In the genomic region with DNA sequence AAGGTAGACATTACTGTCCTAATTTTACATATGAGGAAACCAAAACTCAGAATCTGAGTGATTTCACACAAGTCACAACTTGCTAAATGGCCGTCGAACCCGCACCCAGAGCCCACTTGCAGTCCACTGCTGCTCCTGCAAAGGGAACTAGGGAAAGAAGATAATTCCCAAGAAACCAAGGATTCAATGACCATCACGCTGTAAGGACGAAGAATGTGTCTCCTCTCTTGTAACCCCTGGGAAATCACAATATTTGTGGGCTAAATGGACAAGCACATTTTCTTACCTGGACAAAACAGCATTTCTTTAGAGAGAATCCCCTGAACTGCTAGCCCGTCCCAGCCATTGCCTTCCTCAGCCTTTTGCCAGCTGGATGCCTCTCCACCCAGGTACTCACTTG, we compare ENCODE assay signal across 13 cellular contexts. TPM values are rescaled to one million over a fixed set of nuclear protein-coding genes. Genes with fewer than 3 reads are reported as not detected.
DNase-seq lines count a peak whose midpoint lies in the region; ATAC-seq, FAIRE-seq and TF ChIP-seq lines count a peak whose summit lies in the region.
"Had no signal": no experiment of that assay in that cellular context is flagged by ENCODE, and none has a peak within 500 bp of the region (broad histone marks: within the 10 kb centered on the region; RNA-seq: fewer than 3 reads in every experiment).

No MANE protein-coding gene starts in this region.

- H3K4me1 ChIP-seq in keratinocyte (ENCODE audit: control insufficient read depth, extremely low read depth, insufficient read depth, low read length): peaks cover 12% of the 10 kb centered on the region
- H3K4me1 ChIP-seq in left lung: peaks cover 14 to 38% of the 10 kb centered on the region in 2 donors
- H3K4me1 ChIP-seq: HAP-1 had no signal

- H3K4me3 Mint-ChIP-seq in WTC11: peak overlapping the region; percentile 100

- dilution Hi-C loops in keratinocyte (cut with MboI; ENCODE audit: extremely low pct_ligation_motif_present, low sequenced_read_pairs): no loop called here

- intact Hi-C loops in left lung (cut with DNase I): no loop called here

- H3K79me2 ChIP-seq in keratinocyte (ENCODE audit: control insufficient read depth, insufficient read depth, low read length): peaks cover 44% of the 10 kb centered on the region

- H3K4me2 ChIP-seq in keratinocyte (ENCODE audit: control insufficient read depth, extremely low read depth, insufficient read depth, low read depth, low read length): peak overlapping the region; percentile 81

- H3K4me3 ChIP-seq in AG04450 (ENCODE audit: low read depth, low read length) (peak overlapping the region; percentile 10; the same call in 1 of the 2 replicates), GM08714 (ENCODE audit: low read length) (peak overlapping the region; percentile 94; the same call in 1 of the 2 replicates), keratinocyte (ENCODE audit: control insufficient read depth in 2 of 3, extremely low read depth in 1 of 3, insufficient read depth in 2 of 3, low read depth in 1 of 3, low read length in 3 of 3) (no peak overlapping the region), left lung (peak overlapping the region in 1 of 2 donors; percentile 81)

- peak overlapping the region; percentile 99 for H3K27ac Mint-ChIP-seq in WTC11

- H3K9me3 ChIP-seq in AG04450 (ENCODE audit: control insufficient read depth, insufficient read depth, low read length): peaks cover 8% of the 10 kb centered on the region; the same call in 1 of the 2 replicates
- no peaks in the 10 kb centered on the region for H3K9me3 ChIP-seq in keratinocyte (ENCODE audit: control insufficient read depth, low read depth, low read length)
- H3K9me3 ChIP-seq in left lung: no peaks in the 10 kb centered on the region
- H3K9me3 ChIP-seq: ascending aorta, HAP-1, lower lobe of right lung, sigmoid colon had no signal

- H3K27me3 ChIP-seq in AG04450 (ENCODE audit: control insufficient read depth, insufficient read depth, low read length) (no peaks in the 10 kb centered on the region), keratinocyte (ENCODE audit: control insufficient read depth, extremely low read depth, insufficient read depth, low read length) (no peaks in the 10 kb centered on the region), left lung (no peaks in the 10 kb centered on the region)
- H3K27me3 ChIP-seq: ascending aorta, sigmoid colon had no signal

- peaks cover 4% of the 10 kb centered on the region for H3K9me3 Mint-ChIP-seq in WTC11

- H3K9ac ChIP-seq in keratinocyte (ENCODE audit: control insufficient read depth, extremely low read depth, insufficient read depth, low read length): peak overlapping the region; percentile 22

- no peaks in the 10 kb centered on the region; the same call in 1 of the 2 replicates for H3K27me3 Mint-ChIP-seq in WTC11 (ENCODE audit: low read depth)

- H3K36me3 Mint-ChIP-seq in WTC11: peaks cover 61% of the 10 kb centered on the region

- no peak for FAIRE-seq in keratinocyte (lab: Jason Lieb, UNC)

- no peaks in the 10 kb centered on the region for H3K9me1 ChIP-seq in keratinocyte (ENCODE audit: control insufficient read depth, extremely low read depth, insufficient read depth, low read length)

- no peak overlapping the region for H3K27ac ChIP-seq in AG04450 (ENCODE audit: low read depth, low read length)
- H3K27ac ChIP-seq in keratinocyte (ENCODE audit: control insufficient read depth, insufficient read depth, low read length): no peak overlapping the region
- no peak overlapping the region for H3K27ac ChIP-seq in left lung
- H3K27ac ChIP-seq: lower lobe of right lung had no signal

- peaks cover 46 to 52% of the 10 kb centered on the region in 2 experiments for H3K36me3 ChIP-seq in keratinocyte (ENCODE audit: control insufficient read depth in 2 of 2, extremely low read depth in 1 of 2, insufficient read depth in 2 of 2, low read length in 2 of 2)
- H3K36me3 ChIP-seq in left lung: peaks cover 0 to 57% of the 10 kb centered on the region in 2 donors

- no peak overlapping the region for H2AFZ ChIP-seq in keratinocyte (ENCODE audit: control insufficient read depth, low read length)

- POLR2A ChIA-PET in AG04450 (lab: Yijun Ruan, JAX): no interaction called here
- POLR2A ChIA-PET in WTC11 (lab: Charles Lee): no interaction called here

- H4K20me1 ChIP-seq in keratinocyte (ENCODE audit: control insufficient read depth, extremely low read depth, insufficient read depth, low read length): peaks cover 39% of the 10 kb centered on the region

- peaks cover 33% of the 10 kb centered on the region for H3K4me1 Mint-ChIP-seq in WTC11

- TF ChIP-seq CTCF in AG04450 (IDR thresholded peaks at IDR 0.05; ENCODE audit: low read depth, low read length): no peak
- no peak for TF ChIP-seq CTCF in WTC11 (IDR thresholded peaks at IDR 0.05)
- TF ChIP-seq CTCF in keratinocyte (optimal IDR thresholded peaks at IDR 0.05 in 1 of 3, IDR thresholded peaks at IDR 0.05 in 1 of 3, conservative IDR thresholded peaks at IDR 0.05 in 1 of 3; ENCODE audit: extremely low read depth in 1 of 3, insufficient read depth in 2 of 3, low read length in 3 of 3): no peak
- no peak for TF ChIP-seq CTCF in left lung (IDR thresholded peaks at IDR 0.05)

- ATAC-seq in WTC11 (no peak), left lung (no peak), HG02763 (IDR thresholded peaks at IDR 0.05; ENCODE audit: unreplicated experiment) (no peak)
- ATAC-seq: lower lobe of right lung had no signal

- DNase-seq in AG04450 (ENCODE audit: low read depth, low spot score): no peak
- DNase-seq in WTC11 (ENCODE audit: low spot score): no peak
- DNase-seq in keratinocyte (ENCODE audit: low read depth, low spot score): no peak
- DNase-seq in left lung: no peak
- no peak for DNase-seq in AG08396 (ENCODE audit: low spot score)
- no peak for DNase-seq in NCI-H1105 treated with DMSO at 0.1 percent for 48 hours (lab: John Stamatoyannopoulos, UW)
- DNase-seq: lower lobe of right lung, NCI-H1694 treated with DMSO at 0.1 percent for 48 hours, sigmoid colon had no signal

- CTCF ChIA-PET in AG04450 (lab: Charles Lee): no interaction called here
- CTCF ChIA-PET in WTC11 (lab: Charles Lee): no interaction called here

TF ChIP-seq in WTC11, 78 proteins besides CTCF, POLR2A, EP300 and RAD21 (continues in another document):
- TF ChIP-seq MXD4 (CRISPR knock-in tag; IDR thresholded peaks at IDR 0.05; ENCODE audit: borderline replicate concordance): no peak
- no peak for TF ChIP-seq EMX1 (CRISPR knock-in tag; IDR thresholded peaks at IDR 0.05)
- no peak for TF ChIP-seq GTF2I (CRISPR knock-in tag; conservative IDR thresholded peaks at IDR 0.05)
- TF ChIP-seq FOXK1 (CRISPR knock-in tag; IDR thresholded peaks at IDR 0.05): no peak
- no peak for TF ChIP-seq OVOL2 (CRISPR knock-in tag; IDR thresholded peaks at IDR 0.05; ENCODE audit: borderline replicate concordance)
- no peak for TF ChIP-seq NFYB (CRISPR knock-in tag; conservative IDR thresholded peaks at IDR 0.05; ENCODE audit: low read depth)
- TF ChIP-seq HMGA2 (CRISPR knock-in tag; IDR thresholded peaks at IDR 0.05): no peak
- TF ChIP-seq, protein P1, sequence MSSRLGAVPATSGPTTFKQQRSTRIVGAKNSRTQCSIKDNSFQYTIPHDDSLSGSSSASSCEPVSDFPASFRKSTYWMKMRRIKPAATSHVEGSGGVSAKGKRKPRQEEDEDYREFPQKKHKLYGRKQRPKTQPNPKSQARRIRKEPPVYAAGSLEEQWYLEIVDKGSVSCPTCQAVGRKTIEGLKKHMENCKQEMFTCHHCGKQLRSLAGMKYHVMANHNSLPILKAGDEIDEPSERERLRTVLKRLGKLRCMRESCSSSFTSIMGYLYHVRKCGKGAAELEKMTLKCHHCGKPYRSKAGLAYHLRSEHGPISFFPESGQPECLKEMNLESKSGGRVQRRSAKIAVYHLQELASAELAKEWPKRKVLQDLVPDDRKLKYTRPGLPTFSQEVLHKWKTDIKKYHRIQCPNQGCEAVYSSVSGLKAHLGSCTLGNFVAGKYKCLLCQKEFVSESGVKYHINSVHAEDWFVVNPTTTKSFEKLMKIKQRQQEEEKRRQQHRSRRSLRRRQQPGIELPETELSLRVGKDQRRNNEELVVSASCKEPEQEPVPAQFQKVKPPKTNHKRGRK (CRISPR knock-in tag; IDR thresholded peaks at IDR 0.05; ENCODE audit: borderline replicate concordance): no peak
- no peak for TF ChIP-seq FOXJ3 (CRISPR knock-in tag; IDR thresholded peaks at IDR 0.05; ENCODE audit: borderline replicate concordance)

RNA-seq across cellular contexts. Expression of a gene that starts 2.4 kb away (rescaled TPM):
- polyA plus RNA-seq in AG04450 (2011; rRNA removed): 3,620 and 4,046 TPM in 2 replicates
- polyA minus RNA-seq in AG04450 (2011; rRNA and poly(A)+ RNA removed): 932 and 933 TPM in 2 replicates
- total RNA-seq in WTC11 (2021): 2,564 to 2,814 TPM (median 2,812 TPM) in 3 replicates
- 3,540 to 4,624 TPM (median 3,588 TPM) in 3 replicates for polyA plus RNA-seq in keratinocyte
- polyA plus RNA-seq in keratinocyte (2011; ENCODE audit: low read depth): 630 TPM
- 6,466 and 6,976 TPM in 2 replicates for polyA plus RNA-seq in keratinocyte (2011; cell fraction: cytosol; rRNA removed)
- 1,255 and 1,377 TPM in 2 replicates for polyA plus RNA-seq in keratinocyte (2011; cell fraction: nucleus; rRNA removed)
- polyA plus RNA-seq in keratinocyte (2012; ENCODE audit: low replicate concordance): 2,935 and 4,321 TPM in 2 replicates
- polyA minus RNA-seq in keratinocyte: 778 to 1,315 TPM (median 1,196 TPM) in 3 replicates
- 781 TPM for polyA minus RNA-seq in keratinocyte (2011; cell fraction: cytosol; rRNA and poly(A)+ RNA removed)
- polyA minus RNA-seq in keratinocyte (2011; cell fraction: nucleus; rRNA and poly(A)+ RNA removed): 129 and 187 TPM in 2 replicates
- total RNA-seq in left lung: 1,000 to 10,000 TPM; 1,428 to 1,504 TPM

RNA-seq across cellular contexts. Expression of a gene that starts 34.5 kb away (rescaled TPM):
- polyA plus RNA-seq in AG04450 (2011; rRNA removed) (2.9 and 4.9 TPM in 2 replicates), keratinocyte (0.71 to 1.8 TPM (median 1.3 TPM) in 3 replicates)
- polyA minus RNA-seq in AG04450 (2011; rRNA and poly(A)+ RNA removed): 0.91 and 1.1 TPM in 2 replicates
- total RNA-seq in WTC11 (2021) (28.2 to 47.6 TPM (median 44.3 TPM) in 3 replicates), left lung (1,000 to 10,000 TPM; 1,866 to 2,212 TPM)
- 0.24 TPM for polyA plus RNA-seq in keratinocyte (2011; ENCODE audit: low read depth)
- 1.1 and 1.5 TPM in 2 replicates for polyA plus RNA-seq in keratinocyte (2011; cell fraction: cytosol; rRNA removed)
- polyA plus RNA-seq in keratinocyte (2011; cell fraction: nucleus; rRNA removed): 1.8 and 2.2 TPM in 2 replicates
- 0.52 and 2.0 TPM in 2 replicates for polyA plus RNA-seq in keratinocyte (2012; ENCODE audit: low replicate concordance)
- polyA minus RNA-seq in keratinocyte: 0.90 to 1.9 TPM (median 0.96 TPM) in 3 replicates
- polyA minus RNA-seq in keratinocyte (2011; cell fraction: cytosol; rRNA and poly(A)+ RNA removed): not detected
- 0.32 and 2.6 TPM in 2 replicates for polyA minus RNA-seq in keratinocyte (2011; cell fraction: nucleus; rRNA and poly(A)+ RNA removed)

Comparison
In these comparisons a context has a peak if more than half of its experiments do, and no peak if none do; other contexts are left out.
1. H3K4me3 ChIP-seq: peak in AG04450 (single experiment) and GM08714 (single experiment); none in keratinocyte (0 of 3).
2. RNA of a gene that starts 34.5 kb away (total RNA-seq): 1,866 to 2,212 TPM in left lung; 28.2 to 47.6 TPM in WTC11; every median in the first group is over 10 times any median in the second.